In genomic region chr11:128522943-128523518, GRCh38 we compare ENCODE assay signal across 8 cellular contexts.
DNase-seq lines count a peak whose midpoint lies in the region; ATAC-seq lines count a peak whose summit lies in the region.

No MANE protein-coding gene starts in this region.

- peak overlapping the region; percentile 80 to 94 (median 89) for H3K4me3 ChIP-seq in BLaER1 treated with 17β-estradiol and CSF1 and Interleukin-3, amounts not matched to agents 10 nM and 100 nM
- H3K4me3 ChIP-seq in HUES64 (ENCODE audit: low read length) (peak overlapping the region; percentile 87), iPS-11a (ENCODE audit: low read depth, low read length) (peak overlapping the region; percentile 49)

- H3K9ac ChIP-seq in BLaER1 treated with 17β-estradiol and CSF1 and Interleukin-3, amounts not matched to agents 10 nM and 100 nM: peak overlapping the region; percentile 73 to 98 (median 95)
- peak overlapping the region; percentile 72 for H3K9ac ChIP-seq in HUES64 (ENCODE audit: low read depth, low read length)

- ATAC-seq in GM21723 (IDR thresholded peaks at IDR 0.05; ENCODE audit: unreplicated experiment) (no peak), GM19328 (IDR thresholded peaks at IDR 0.05; ENCODE audit: unreplicated experiment) (no peak)

- H3K4me1 Mint-ChIP-seq in activated T-helper 2 cell treated with anti-CD3 and anti-CD28 coated beads, Interferon-gamma antibody, Interleukin-2, Interleukin-4, amounts not matched to agents 10 μg/mL and 5 μg/mL and 100 μg/mL, durations not matched to agents 14 hours and 24 hours and 36 hours (ENCODE audit: low read depth): peaks cover 51% of the 10 kb centered on the region

- H3K9me3 ChIP-seq in BLaER1 treated with 17β-estradiol and CSF1 and Interleukin-3, amounts not matched to agents 10 nM and 100 nM (replicated peaks in 1 of 11): no peaks in the 10 kb centered on the region
- H3K9me3 ChIP-seq in HUES64 (ENCODE audit: insufficient read depth, low read depth, low read length): no peaks in the 10 kb centered on the region

- H3K36me3 Mint-ChIP-seq in activated T-helper 2 cell treated with anti-CD3 and anti-CD28 coated beads, Interferon-gamma antibody, Interleukin-2, Interleukin-4, amounts not matched to agents 10 μg/mL and 5 μg/mL and 100 μg/mL, durations not matched to agents 14 hours and 24 hours and 36 hours (ENCODE audit: low read depth): peaks cover 41% of the 10 kb centered on the region

- H4K20me1 ChIP-seq in BLaER1 treated with 17β-estradiol and CSF1 and Interleukin-3, amounts not matched to agents 10 nM and 100 nM: peaks cover 18 to 38% (median 27%) of the 10 kb centered on the region in 11 experiments; a peak in 21 of 22 replicates

- H3K27me3 ChIP-seq in BLaER1 treated with 17β-estradiol and CSF1 and Interleukin-3, amounts not matched to agents 10 nM and 100 nM: no peaks in the 10 kb centered on the region
- H3K27me3 ChIP-seq in HUES64 (ENCODE audit: insufficient read depth, low read length): peaks cover 86% of the 10 kb centered on the region

- peak overlapping the region; percentile 97 for H3K27ac Mint-ChIP-seq in activated T-helper 2 cell treated with anti-CD3 and anti-CD28 coated beads, Interferon-gamma antibody, Interleukin-2, Interleukin-4, amounts not matched to agents 10 μg/mL and 5 μg/mL and 100 μg/mL, durations not matched to agents 14 hours and 24 hours and 36 hours

- H3K27me3 Mint-ChIP-seq in activated T-helper 2 cell treated with anti-CD3 and anti-CD28 coated beads, Interferon-gamma antibody, Interleukin-2, Interleukin-4, amounts not matched to agents 10 μg/mL and 5 μg/mL and 100 μg/mL, durations not matched to agents 14 hours and 24 hours and 36 hours (ENCODE audit: low read depth): no peaks in the 10 kb centered on the region

- peak overlapping the region; percentile 79 to 94 (median 90) for H3K4me2 ChIP-seq in BLaER1 treated with 17β-estradiol and CSF1 and Interleukin-3, amounts not matched to agents 10 nM and 100 nM

- no peaks in the 10 kb centered on the region for H3K9me3 Mint-ChIP-seq in activated T-helper 2 cell treated with anti-CD3 and anti-CD28 coated beads, Interferon-gamma antibody, Interleukin-2, Interleukin-4, amounts not matched to agents 10 μg/mL and 5 μg/mL and 100 μg/mL, durations not matched to agents 14 hours and 24 hours and 36 hours

- peaks cover 0 to 17% (median 13%) of the 10 kb centered on the region in 11 experiments; a peak in 10 of 22 replicates for H3K36me3 ChIP-seq in BLaER1 treated with 17β-estradiol and CSF1 and Interleukin-3, amounts not matched to agents 10 nM and 100 nM
- no peaks in the 10 kb centered on the region for H3K36me3 ChIP-seq in HUES64 (ENCODE audit: insufficient read depth, low read length)

- peak overlapping the region; percentile 50 to 96 (median 93) for H3K27ac ChIP-seq in BLaER1 treated with 17β-estradiol and CSF1 and Interleukin-3, amounts not matched to agents 10 nM and 100 nM
- no peak overlapping the region for H3K27ac ChIP-seq in HUES64 (ENCODE audit: low read depth, low read length)

- intact Hi-C loops in activated T-helper 2 cell treated with anti-CD3 and anti-CD28 coated beads, Interferon-gamma antibody, Interleukin-2, Interleukin-4, amounts not matched to agents 10 μg/mL and 5 μg/mL and 100 μg/mL, durations not matched to agents 14 hours and 24 hours and 36 hours (cut with micrococcal nuclease): loop anchor here (1.0 to 10.0 kb wide), 13 partner anchors 18 to 471 kb away; no protein-coding TSS in a partner anchor

- DNase-seq in activated T-helper 2 cell treated with anti-CD3 and anti-CD28 coated beads, Interferon-gamma antibody, Interleukin-2, Interleukin-4, amounts not matched to agents 10 μg/mL and 5 μg/mL and 100 μg/mL, durations not matched to agents 14 hours and 24 hours and 36 hours (ENCODE audit: low spot score): peak; percentile 56
- peak in 2 of 3 experiments; percentile 51 to 53 for DNase-seq in stimulated activated CD4-positive, alpha-beta T cell treated with anti-CD3 and anti-CD28 coated beads, TNF-alpha, amount 100 ng/mL, for 4 hours (ENCODE audit: low read depth in 3 of 3)
- DNase-seq in RKO (ENCODE audit: low spot score): no peak

- peaks cover 46 to 64% (median 55%) of the 10 kb centered on the region in 10 experiments for H3K4me1 ChIP-seq in BLaER1 treated with 17β-estradiol and CSF1 and Interleukin-3, amounts not matched to agents 10 nM and 100 nM
- H3K4me1 ChIP-seq in HUES64 (ENCODE audit: insufficient read depth, low read length): peaks cover 30% of the 10 kb centered on the region

- 42% methylated on average over 4 of the region's 6 CpGs for WGBS in HUES64

- peak overlapping the region; percentile 97 for H3K4me3 Mint-ChIP-seq in activated T-helper 2 cell treated with anti-CD3 and anti-CD28 coated beads, Interferon-gamma antibody, Interleukin-2, Interleukin-4, amounts not matched to agents 10 μg/mL and 5 μg/mL and 100 μg/mL, durations not matched to agents 14 hours and 24 hours and 36 hours (ENCODE audit: low read depth)
